In genomic region chr6:135935951-135936601, GRCh38 we compare ENCODE assay signal across 10 cellular contexts.
A peak's percentile ranks its signal among the peaks of the same experiment; 100 is the strongest.
DNase-seq lines count a peak whose midpoint lies in the region; ATAC-seq and TF ChIP-seq lines count a peak whose summit lies in the region.
"Had no signal": no experiment of that assay in that cellular context is flagged by ENCODE, and none has a peak within 500 bp of the region (broad histone marks: within the 10 kb centered on the region; RNA-seq: fewer than 3 reads in every experiment).

No MANE protein-coding gene starts in this region.

- intact Hi-C loops in left colon (cut with DNase I, micrococcal nuclease) = no loop called here

- DNase-seq in G401 (ENCODE audit: low spot score) = peak; percentile 97
- DNase-seq in NCI-H748 treated with DMSO at 0.1 percent for 48 hours (lab: John Stamatoyannopoulos, UW) = peak; percentile 63
- DNase-seq in fibroblast of pulmonary artery (ENCODE audit: low read depth) = peak; percentile 40
- DNase-seq in skeletal muscle cell (ENCODE audit: low read depth) = peak; percentile 82
- DNase-seq in glomerular visceral epithelial cell (ENCODE audit: extremely low spot score) = no peak
- DNase-seq in left colon = no peak
- no peak for DNase-seq in activated gamma-delta T cell (lab: John Stamatoyannopoulos, UW)
- DNase-seq: activated naive CD8-positive, alpha-beta T cell treated with anti-CD3 and anti-CD28 coated beads for 36 hours; upper lobe of right lung had no signal

- ATAC-seq in left colon (no peak), HG02623 (IDR thresholded peaks at IDR 0.05; ENCODE audit: unreplicated experiment) (no peak)
- ATAC-seq: upper lobe of right lung had no signal

- in situ Hi-C loops in G401 (cut with HindIII; ENCODE audit: low sequenced_read_pairs) = no loop called here

- H3K4me3 ChIP-seq in fibroblast of pulmonary artery (replicated peaks; ENCODE audit: low read depth, low read length) = no peak overlapping the region
- H3K4me3 ChIP-seq in skeletal muscle cell (ENCODE audit: low read depth, low read length) = no peak overlapping the region
- H3K4me3 ChIP-seq: upper lobe of right lung had no signal

- no peak for TF ChIP-seq CTCF in fibroblast of pulmonary artery (IDR thresholded peaks at IDR 0.05; ENCODE audit: low read length, missing control alignments)

Comparison
In these comparisons a context has a peak if more than half of its experiments do, and no peak if none do; other contexts are left out.
1. DNase-seq: peak in G401 (single experiment), NCI-H748 treated with DMSO at 0.1 percent for 48 hours (single experiment), fibroblast of pulmonary artery (single experiment) and skeletal muscle cell (single experiment); none in glomerular visceral epithelial cell (single experiment), left colon (0 of 2) and activated gamma-delta T cell (single experiment).